16 cellular contexts compared by ENCODE assay signal in genomic region chr7:155188821-155189599, GRCh38.
A peak's percentile ranks its signal among the peaks of the same experiment; 100 is the strongest.
DNase-seq lines count a peak whose midpoint lies in the region; ATAC-seq and TF ChIP-seq lines count a peak whose summit lies in the region.
"Had no signal": no experiment of that assay in that cellular context is flagged by ENCODE, and none has a peak within 500 bp of the region (broad histone marks: within the 10 kb centered on the region; RNA-seq: fewer than 3 reads in every experiment).

No MANE protein-coding gene starts in this region.

- H4K20me1 ChIP-seq in fibroblast of lung (ENCODE audit: control insufficient read depth, extremely low read depth, insufficient read depth, low read length), result no peaks in the 10 kb centered on the region

- no peak overlapping the region for H2AFZ ChIP-seq in fibroblast of lung (ENCODE audit: low read length)

- intact Hi-C loops in gastrocnemius medialis (cut with DNase I; ENCODE audit: low total_unique reads), result no loop called here

- peak; percentile 55 for DNase-seq in activated CD8-positive, alpha-beta memory T cell treated with anti-CD3 and anti-CD28 coated beads for 24 hours
- DNase-seq in activated CD8-positive, alpha-beta memory T cell treated with anti-CD3 and anti-CD28 coated beads, Interleukin-2, amount 50 U/mL, for 4 hours, result no peak
- peak; percentile 5 for DNase-seq in NCI-H524 treated with DMSO at 0.1 percent for 48 hours (lab: John Stamatoyannopoulos, UW)
- DNase-seq in fibroblast of lung (ENCODE audit: low read depth in 2 of 2), result peak; percentile 35 to 84
- DNase-seq in gastrocnemius medialis, result peak in 1 of 2 donors; percentile 55
- DNase-seq in 8988T, result no peak
- no peak for DNase-seq in hepatic stellate cell (ENCODE audit: low spot score)
- DNase-seq: activated CD4-positive, alpha-beta T cell treated with anti-CD3 and anti-CD28 coated beads for 1 hour; activated gamma-delta T cell; KG1; NCI-H2081 treated with DMSO at 0.1 percent for 48 hours; occipital lobe; upper lobe of right lung had no signal

- H3K27me3 ChIP-seq in fibroblast of lung (ENCODE audit: control insufficient read depth, insufficient read depth, low read length) (no peaks in the 10 kb centered on the region), gastrocnemius medialis (peaks cover 0 to 3% (median 0%) of the 10 kb centered on the region in 3 donors)

- TF ChIP-seq POLR2A in gastrocnemius medialis (IDR thresholded peaks at IDR 0.05), result no peak

- H3K4me1 ChIP-seq in fibroblast of lung (ENCODE audit: control insufficient read depth, extremely low read depth, insufficient read depth, low read length), result no peaks in the 10 kb centered on the region
- H3K4me1 ChIP-seq in gastrocnemius medialis, result peaks cover 0 to 3% of the 10 kb centered on the region in 2 donors
- H3K4me1 ChIP-seq: upper lobe of right lung had no signal

- in situ Hi-C loops in gastrocnemius medialis (cut with MboI; ENCODE audit: low sequenced_read_pairs in 4 of 4), result loop anchor here (5.0 to 25.0 kb wide), 5 partner anchors 153 to 277 kb away; no protein-coding TSS in a partner anchor

- TF ChIP-seq CTCF in fibroblast of lung (conservative IDR thresholded peaks at IDR 0.05 in 1 of 2, IDR thresholded peaks at IDR 0.05 in 1 of 2; ENCODE audit: low read depth in 1 of 2, low read length in 2 of 2), result no peak
- no peak for TF ChIP-seq CTCF in gastrocnemius medialis (IDR thresholded peaks at IDR 0.05 in 4 of 5, conservative IDR thresholded peaks at IDR 0.05 in 1 of 5)

- peak; percentile 91 to 92 for ATAC-seq in gastrocnemius medialis
- no peak for ATAC-seq in activated CD4-positive, CD25-positive, alpha-beta regulatory T cell treated with anti-CD3 and anti-CD28 coated beads, Interleukin-2, amount 50 U/mL, for 24 hours
- ATAC-seq: upper lobe of right lung had no signal

- H3K9ac ChIP-seq in fibroblast of lung (ENCODE audit: insufficient read depth, low read length), result no peak overlapping the region

- H3K79me2 ChIP-seq in fibroblast of lung (ENCODE audit: control insufficient read depth, insufficient read depth, low read length), result no peaks in the 10 kb centered on the region

- H3K9me3 ChIP-seq in fibroblast of lung (ENCODE audit: control insufficient read depth, insufficient read depth, low read depth, low read length) (no peaks in the 10 kb centered on the region), gastrocnemius medialis (peaks cover 0 to 7% (median 3%) of the 10 kb centered on the region in 3 donors)

- H3K4me3 ChIP-seq in fibroblast of lung (replicated peaks in 1 of 4; ENCODE audit: control extremely low read depth in 1 of 4, insufficient read depth in 1 of 4, low read depth in 3 of 4, low read length in 4 of 4) (no peak overlapping the region), gastrocnemius medialis (no peak overlapping the region)
- H3K4me3 ChIP-seq: cardiac muscle cell, lung, upper lobe of right lung had no signal

- H3K36me3 ChIP-seq in fibroblast of lung (ENCODE audit: control insufficient read depth, insufficient read depth, low read length), result no peaks in the 10 kb centered on the region
- no peaks in the 10 kb centered on the region for H3K36me3 ChIP-seq in gastrocnemius medialis
- H3K36me3 ChIP-seq: cardiac muscle cell, upper lobe of right lung had no signal

- no peak overlapping the region for H3K4me2 ChIP-seq in fibroblast of lung (ENCODE audit: extremely low read depth, insufficient read depth, low read length)

- no peak overlapping the region for H3K27ac ChIP-seq in fibroblast of lung (ENCODE audit: insufficient read depth, low read length)
- H3K27ac ChIP-seq in gastrocnemius medialis, result peak overlapping the region in 1 of 4 donors; percentile 62
- H3K27ac ChIP-seq: cardiac muscle cell, upper lobe of right lung had no signal

Comparison
In these comparisons a context has a peak if more than half of its experiments do, and no peak if none do; other contexts are left out.
1. DNase-seq: peak in activated CD8-positive, alpha-beta memory T cell treated with anti-CD3 and anti-CD28 coated beads for 24 hours (single experiment), NCI-H524 treated with DMSO at 0.1 percent for 48 hours (single experiment) and fibroblast of lung (2 of 2); none in activated CD8-positive, alpha-beta memory T cell treated with anti-CD3 and anti-CD28 coated beads, Interleukin-2, amount 50 U/mL, for 4 hours (single experiment), 8988T (single experiment) and hepatic stellate cell (single experiment).
2. ATAC-seq: peak in gastrocnemius medialis (2 of 2); none in activated CD4-positive, CD25-positive, alpha-beta regulatory T cell treated with anti-CD3 and anti-CD28 coated beads, Interleukin-2, amount 50 U/mL, for 24 hours (0 of 2).